ENCODE assay signal across 9 cellular contexts in the genomic region with DNA sequence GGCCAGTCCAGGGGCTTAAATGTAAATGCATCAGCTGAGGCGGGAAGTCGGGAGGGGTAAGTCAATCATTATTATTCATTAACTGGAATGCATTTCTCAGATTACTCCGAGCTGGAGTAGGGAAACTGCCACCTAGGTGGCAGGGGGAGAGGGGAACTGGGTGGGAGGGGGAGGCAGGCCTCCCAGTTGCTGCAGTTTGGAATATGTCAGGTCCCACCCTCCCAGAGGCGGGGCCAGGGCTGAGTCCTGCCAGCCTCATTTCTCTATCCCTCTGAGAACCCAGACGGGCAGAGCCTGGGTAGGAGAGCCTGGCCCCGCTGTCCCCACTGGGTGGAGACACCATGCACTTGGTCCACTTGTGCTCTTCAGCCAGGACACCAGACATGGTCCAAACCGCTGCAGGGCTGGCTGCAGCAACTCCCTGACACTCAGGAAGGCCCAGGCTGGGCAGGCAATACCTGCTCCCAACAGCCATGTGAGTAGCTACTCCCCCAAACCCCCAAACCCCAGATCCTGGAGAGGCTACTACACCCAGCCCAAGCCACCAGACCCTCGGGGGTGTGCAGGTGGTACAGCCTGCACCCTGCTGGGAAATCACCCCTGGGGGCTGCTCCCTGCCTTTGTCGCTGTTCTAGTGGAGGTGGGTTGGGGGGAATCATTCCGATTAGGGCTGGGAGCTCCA. TPM values are rescaled to one million over a fixed set of nuclear protein-coding genes. Genes with fewer than 3 reads are reported as not detected.
A peak's percentile ranks its signal among the peaks of the same experiment; 100 is the strongest.
DNase-seq lines count a peak whose midpoint lies in the region; ATAC-seq and TF ChIP-seq lines count a peak whose summit lies in the region.
"Had no signal": no experiment of that assay in that cellular context is flagged by ENCODE, and none has a peak within 500 bp of the region (broad histone marks: within the 10 kb centered on the region; RNA-seq: fewer than 3 reads in every experiment).

A gene with protein sequence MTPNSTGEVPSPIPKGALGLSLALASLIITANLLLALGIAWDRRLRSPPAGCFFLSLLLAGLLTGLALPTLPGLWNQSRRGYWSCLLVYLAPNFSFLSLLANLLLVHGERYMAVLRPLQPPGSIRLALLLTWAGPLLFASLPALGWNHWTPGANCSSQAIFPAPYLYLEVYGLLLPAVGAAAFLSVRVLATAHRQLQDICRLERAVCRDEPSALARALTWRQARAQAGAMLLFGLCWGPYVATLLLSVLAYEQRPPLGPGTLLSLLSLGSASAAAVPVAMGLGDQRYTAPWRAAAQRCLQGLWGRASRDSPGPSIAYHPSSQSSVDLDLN (plus strand): TSS at position 274 of the 682 bp plus-strand sequence. CDS start 1,710 bp downstream, outside the sequence.

- TF ChIP-seq CTCF in Calu3 (IDR thresholded peaks at IDR 0.05; ENCODE audit: unreplicated experiment) (no peak), PC-3 (conservative IDR thresholded peaks at IDR 0.05; ENCODE audit: low read depth, low read length) (no peak), left ventricle myocardium inferior (IDR thresholded peaks at IDR 0.05; ENCODE audit: borderline replicate concordance) (no peak), progenitor cell of endocrine pancreas (IDR thresholded peaks at IDR 0.05; ENCODE audit: unreplicated experiment) (no peak)

- H3K27ac ChIP-seq in PC-3 (ENCODE audit: low read length) = no peak within 1 kb of the TSS
- peak within 1 kb of the TSS; percentile 88 for H3K27ac ChIP-seq in left ventricle myocardium inferior (replicated peaks)

- no peaks in the 10 kb centered on the region for H3K9me3 Mint-ChIP-seq in Calu3 (ENCODE audit: low read depth, unreplicated experiment)
- H3K9me3 Mint-ChIP-seq in progenitor cell of endocrine pancreas (ENCODE audit: low read depth) = no peaks in the 10 kb centered on the region
- H3K9me3 Mint-ChIP-seq: central memory CD8-positive, alpha-beta T cell had no signal

- H3K27me3 ChIP-seq in PC-3 (ENCODE audit: low read length) = no peaks in the 10 kb centered on the region
- H3K27me3 ChIP-seq in left ventricle myocardium inferior (ENCODE audit: low read depth) = no peaks in the 10 kb centered on the region

- H3K4me1 Mint-ChIP-seq in Calu3 (ENCODE audit: low read depth, unreplicated experiment) = peaks cover 19% of the 10 kb centered on the region
- peaks cover 29% of the 10 kb centered on the region for H3K4me1 Mint-ChIP-seq in progenitor cell of endocrine pancreas (ENCODE audit: low read depth)

- no peak within 1 kb of the TSS for H3K4me3 ChIP-seq in PC-3 (ENCODE audit: low read length)
- H3K4me3 ChIP-seq in left ventricle myocardium inferior = peak within 1 kb of the TSS; percentile 47

- BruUV-seq in Calu3 (replicated peaks; lab: Mats Ljungman, UMichigan) (no TSS peak), PC-3 (replicated peaks; lab: Mats Ljungman, UMichigan) (no TSS peak)

- no peak within 1 kb of the TSS for H3K4me3 Mint-ChIP-seq in Calu3 (ENCODE audit: low read depth, unreplicated experiment)
- peak within 1 kb of the TSS; percentile 55 for H3K4me3 Mint-ChIP-seq in progenitor cell of endocrine pancreas (ENCODE audit: low read depth)
- H3K4me3 Mint-ChIP-seq: central memory CD8-positive, alpha-beta T cell had no signal

- H2AFZ ChIP-seq in PC-3 (ENCODE audit: low read length) = no peak within 1 kb of the TSS

- peaks cover 3% of the 10 kb centered on the region for H3K36me3 ChIP-seq in PC-3 (ENCODE audit: low read depth, low read length)
- peaks cover 31% of the 10 kb centered on the region for H3K36me3 ChIP-seq in left ventricle myocardium inferior

- ATAC-seq in PC-3 (peak; percentile 27), GM21360 (IDR thresholded peaks at IDR 0.05; ENCODE audit: unreplicated experiment) (no peak), HG03342 (IDR thresholded peaks at IDR 0.05; ENCODE audit: unreplicated experiment) (no peak), GM21529 (IDR thresholded peaks at IDR 0.05; ENCODE audit: unreplicated experiment) (no peak)

- H3K27me3 Mint-ChIP-seq in Calu3 (ENCODE audit: unreplicated experiment) (no peaks in the 10 kb centered on the region), progenitor cell of endocrine pancreas (no peaks in the 10 kb centered on the region)
- H3K27me3 Mint-ChIP-seq: central memory CD8-positive, alpha-beta T cell had no signal

- no peaks in the 10 kb centered on the region for H4K20me1 ChIP-seq in PC-3 (ENCODE audit: low read length)

- no peaks in the 10 kb centered on the region for H3K9me2 ChIP-seq in PC-3 (replicated peaks; ENCODE audit: low read length)

- H3K9me3 ChIP-seq in PC-3 (ENCODE audit: low read length) = no peaks in the 10 kb centered on the region
- no peaks in the 10 kb centered on the region for H3K9me3 ChIP-seq in left ventricle myocardium inferior (replicated peaks)

- CTCF ChIA-PET in Calu3 (lab: Charles Lee) (interaction anchor here (0.6 to 1.0 kb wide), 5 partner anchors 39 to 151 kb away, joined by 3 to 9 read pairs (median 5); a partner anchor contains a TSS), PC-3 (lab: Charles Lee) (no interaction called here)

- DNase-seq in Calu3 (peak; percentile 78), PC-3 (no peak), left ventricle myocardium inferior (peak; percentile 61), progenitor cell of endocrine pancreas (ENCODE audit: low spot score, unreplicated experiment) (no peak)
- no peak for DNase-seq in stimulated activated CD4-positive, alpha-beta T cell treated with anti-CD3 and anti-CD28 coated beads, Interleukin-4, amount 100 ng/mL, for 24 hours

- H3K36me3 Mint-ChIP-seq in Calu3 (ENCODE audit: insufficient read depth, unreplicated experiment) (peaks cover 58% of the 10 kb centered on the region), progenitor cell of endocrine pancreas (ENCODE audit: insufficient read depth) (peaks cover 10% of the 10 kb centered on the region)

- intact Hi-C loops in Calu3 (cut with micrococcal nuclease; ENCODE audit: unreplicated experiment) (loop anchor here (5.0 kb wide), 1 partner anchor 74 kb away; no protein-coding TSS in a partner anchor), PC-3 (cut with micrococcal nuclease) (no loop called here), left ventricle myocardium inferior (cut with micrococcal nuclease) (no loop called here)

- no peaks in the 10 kb centered on the region for H3K4me1 ChIP-seq in PC-3 (ENCODE audit: insufficient read depth, low read length)
- peaks cover 78% of the 10 kb centered on the region for H3K4me1 ChIP-seq in left ventricle myocardium inferior

- no peaks in the 10 kb centered on the region for H3F3A ChIP-seq in PC-3 (ENCODE audit: low read length, unreplicated experiment)

- POLR2A ChIA-PET in PC-3 (lab: Charles Lee; ENCODE audit: unreplicated experiment) = no interaction called here

- no peak within 1 kb of the TSS for H3K4me2 ChIP-seq in PC-3 (ENCODE audit: low read length)

- H3K9ac ChIP-seq in PC-3 (ENCODE audit: low read length) = no peak within 1 kb of the TSS

- H3K27ac Mint-ChIP-seq in Calu3 (ENCODE audit: unreplicated experiment) (peak within 1 kb of the TSS; percentile 44), progenitor cell of endocrine pancreas (peak within 1 kb of the TSS; percentile 87)

- H3K79me2 ChIP-seq in PC-3 (ENCODE audit: low read length) = no peaks in the 10 kb centered on the region

RNA-seq across cellular contexts. Expression of the gene that starts here (rescaled TPM):
- total RNA-seq in Calu3 (2022) = 1.1 and 1.5 TPM in 2 replicates
- total RNA-seq in PC-3 (2014; rRNA removed) = 0.18 TPM in 1 of 2 replicates, not detected in the other
- total RNA-seq in left ventricle myocardium inferior = 1.5 TPM
- 9.1 and 9.7 TPM in 2 replicates for total RNA-seq in progenitor cell of endocrine pancreas

Comparison
In these comparisons a context has a peak if more than half of its experiments do, and no peak if none do; other contexts are left out.
1. Peak in ATAC-seq in PC-3; RNA of the gene not detected or under 1 TPM.
2. DNase-seq: peak in Calu3 (single experiment) and left ventricle myocardium inferior (single experiment); none in PC-3 (single experiment), progenitor cell of endocrine pancreas (single experiment) and stimulated activated CD4-positive, alpha-beta T cell treated with anti-CD3 and anti-CD28 coated beads, Interleukin-4, amount 100 ng/mL, for 24 hours (single experiment).